Comparison of ENCODE assay signal across 8 cellular contexts in the genomic region with DNA sequence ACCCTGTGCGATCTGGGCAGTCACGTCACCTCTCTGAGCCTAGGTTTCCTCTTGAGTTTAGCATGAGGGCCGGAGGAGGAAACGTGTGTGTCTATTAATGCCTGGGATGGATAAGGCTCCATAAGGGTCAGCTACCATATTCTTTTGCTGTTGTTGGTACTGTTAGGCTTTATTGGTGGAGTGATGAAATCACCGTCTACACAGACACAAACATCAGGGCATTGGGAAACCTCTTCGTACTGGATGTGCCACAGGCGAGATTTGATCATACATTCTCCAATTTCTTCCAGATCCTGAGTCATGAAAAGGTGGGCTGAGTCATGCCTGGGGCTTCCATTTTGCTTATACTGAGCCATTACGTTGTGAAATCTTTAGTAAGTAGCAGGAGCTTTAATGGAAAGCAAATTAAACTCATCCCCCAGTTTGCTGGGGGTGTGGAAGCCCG. TPM values are rescaled to one million over a fixed set of nuclear protein-coding genes. Genes with fewer than 3 reads are reported as not detected.
A peak's percentile ranks its signal among the peaks of the same experiment; 100 is the strongest.
DNase-seq lines count a peak whose midpoint lies in the region; ATAC-seq and TF ChIP-seq lines count a peak whose summit lies in the region.

No MANE protein-coding gene starts in this region.

- no peaks in the 10 kb centered on the region for H3K27me3 ChIP-seq in sigmoid colon

- ATAC-seq in HG03439 (IDR thresholded peaks at IDR 0.05; ENCODE audit: unreplicated experiment) (no peak), GM21529 (IDR thresholded peaks at IDR 0.05; ENCODE audit: unreplicated experiment) (no peak)

- DNase-seq in GM04504 (ENCODE audit: low read depth) (peak; percentile 95), RPMI7951 (ENCODE audit: low read depth) (peak; percentile 95), fibroblast of pulmonary artery (ENCODE audit: low read depth) (peak; percentile 97), sigmoid colon (peak; percentile 90), NCI-H748 (lab: John Stamatoyannopoulos, UW; ENCODE audit: unreplicated experiment) (no peak), NK-92 (lab: John Stamatoyannopoulos, UW; ENCODE audit: unreplicated experiment) (no peak)

- WGBS in sigmoid colon, 2 donors = 78 to 82% methylated on average over 9 of the region's 9 CpGs

- intact Hi-C loops in sigmoid colon (cut with DNase I) = loop anchor here (2.0 to 5.0 kb wide), 2 partner anchors 92 to 99 kb away; no protein-coding TSS in a partner anchor

- no peak for TF ChIP-seq POLR2A in sigmoid colon (IDR thresholded peaks at IDR 0.05)

- H3K4me3 ChIP-seq in fibroblast of pulmonary artery (replicated peaks; ENCODE audit: low read depth, low read length) (no peak overlapping the region), sigmoid colon (no peak overlapping the region)

- TF ChIP-seq CTCF in fibroblast of pulmonary artery (IDR thresholded peaks at IDR 0.05; ENCODE audit: low read length, missing control alignments) = no peak
- no peak for TF ChIP-seq CTCF in sigmoid colon (IDR thresholded peaks at IDR 0.05)

- TF ChIP-seq EP300 in sigmoid colon (IDR thresholded peaks at IDR 0.05) = peak in 1 of 4 donors; percentile 15

- H3K36me3 ChIP-seq in sigmoid colon = no peaks in the 10 kb centered on the region

- H3K9me3 ChIP-seq in sigmoid colon = no peaks in the 10 kb centered on the region

- H3K27ac ChIP-seq in sigmoid colon = peak overlapping the region; percentile 71 to 84 (median 81)

- H3K4me1 ChIP-seq in sigmoid colon = peaks cover 0 to 40% (median 34%) of the 10 kb centered on the region in 4 donors

RNA-seq across cellular contexts. Expression of gene GRHL3, which starts 24.9 kb away (rescaled TPM):
- not detected in 2 replicates for total RNA-seq in RPMI7951 (2014; rRNA removed; shearing (Covaris generic))
- total RNA-seq in sigmoid colon = not detected
- polyA plus RNA-seq in sigmoid colon = under 1 TPM in 2 of 3 donors, not detected in 1; 0.23 to 0.63 TPM

Comparison
In these comparisons a context has a peak if more than half of its experiments do, and no peak if none do; other contexts are left out.
1. DNase-seq: peak in GM04504 (single experiment), RPMI7951 (single experiment), fibroblast of pulmonary artery (single experiment) and sigmoid colon (single experiment); none in NCI-H748 (single experiment) and NK-92 (single experiment).